ENCODE assay signal across 20 cellular contexts in genomic region chr15:87954783-87955182, GRCh38.
"Had no signal": no experiment of that assay in that cellular context is flagged by ENCODE, and none has a peak within 500 bp of the region (broad histone marks: within the 10 kb centered on the region; RNA-seq: fewer than 3 reads in every experiment).

No MANE protein-coding gene starts in this region.

- DNase-seq: activated CD4-positive, alpha-beta memory T cell treated with anti-CD3 and anti-CD28 coated beads, Interleukin-2, amount 10 ng/mL, durations not matched to agents 7 days and 5 days; activated CD4-positive, alpha-beta T cell treated with anti-CD3 and anti-CD28 coated beads, Interleukin-2, amount 10 ng/mL, durations not matched to agents 7 days and 5 days; activated CD4-positive, CD25-positive, alpha-beta regulatory T cell treated with anti-CD3 and anti-CD28 coated beads, Interleukin-2, amount 50 U/mL, for 72 hours; activated CD8-positive, alpha-beta memory T cell treated with anti-CD3 and anti-CD28 coated beads, Interleukin-2, amount 50 U/mL, for 48 hours; activated gamma-delta T cell; activated naive CD4-positive, alpha-beta T cell treated with anti-CD3 and anti-CD28 coated beads, Interleukin-2, amount 10 ng/mL, durations not matched to agents 7 days and 5 days; activated naive CD8-positive, alpha-beta T cell treated with anti-CD3 and anti-CD28 coated beads, Interleukin-2, amount 10 ng/mL, durations not matched to agents 7 days and 5 days; activated T-cell treated with anti-CD3 and anti-CD28 coated beads, Interleukin-2, amount 50 U/mL, for 24 hours; amniotic stem cell; central memory CD4-positive, alpha-beta T cell; glutamatergic neuron; mammary epithelial cell; nephron progenitor cell; ovary; stimulated activated CD4-positive, alpha-beta T cell treated with anti-CD3 and anti-CD28 coated beads, Interleukin-4, amount 100 ng/mL, for 1 hour; stimulated activated naive CD8-positive, alpha-beta T cell treated with anti-CD3 and anti-CD28 coated beads, Interleukin-15, Interleukin-2, amounts not matched to agents 100 U/mL and 50 U/mL, for 24 hours; T-helper 9 cell; testis; transverse colon had no signal

- H3K36me3 ChIP-seq: neutrophil, ovary, transverse colon had no signal

- ATAC-seq: stimulated activated naive CD8-positive, alpha-beta T cell treated with anti-CD3 and anti-CD28 coated beads, Interleukin-15, Interleukin-2, amounts not matched to agents 100 U/mL and 50 U/mL, for 24 hours had no signal

- H3K27me3 ChIP-seq: neutrophil, ovary, testis, transverse colon had no signal

- H3K9me3 ChIP-seq: neutrophil, ovary, testis, transverse colon had no signal

- H3K27ac ChIP-seq: neutrophil, ovary, testis, transverse colon had no signal

- H3K4me1 ChIP-seq: transverse colon had no signal

- H3K4me3 ChIP-seq: ovary, testis, transverse colon had no signal
